ENCODE assay signal across 18 cellular contexts in genomic region chr22:48205790-48206189, GRCh38.
DNase-seq lines count a peak whose midpoint lies in the region; ATAC-seq, FAIRE-seq and TF ChIP-seq lines count a peak whose summit lies in the region.
"Had no signal": no experiment of that assay in that cellular context is flagged by ENCODE, and none has a peak within 500 bp of the region (broad histone marks: within the 10 kb centered on the region; RNA-seq: fewer than 3 reads in every experiment).

No MANE protein-coding gene starts in this region.

- no peaks in the 10 kb centered on the region for H3K36me3 Mint-ChIP-seq in naive thymus-derived CD4-positive, alpha-beta T cell
- H3K36me3 Mint-ChIP-seq: CD8-positive, alpha-beta T cell had no signal

- DNase-seq in colonic mucosa (peak; percentile 9), H1 (ENCODE audit: low read depth in 1 of 2, low spot score in 2 of 2) (peak in 1 of 2 experiments; percentile 11), mucosa of gallbladder (ENCODE audit: low spot score) (peak; percentile 6), vagina (ENCODE audit: extremely low spot score in 2 of 2) (peak; percentile 52 to 56), stomach (no peak)
- no peak for DNase-seq in naive thymus-derived CD4-positive, alpha-beta T cell
- DNase-seq: Calu3; CD8-positive, alpha-beta T cell; DMS79 treated with DMSO at 0.1 percent for 48 hours; GF-D8; H7; HFFc6 had no signal

- H3K4me3 Mint-ChIP-seq in naive thymus-derived CD4-positive, alpha-beta T cell, result no peak overlapping the region
- H3K4me3 Mint-ChIP-seq: B cell; CD8-positive, alpha-beta T cell; GM23338; HFFc6 had no signal

- H3K4me1 ChIP-seq in colonic mucosa (no peaks in the 10 kb centered on the region), H1 (replicated peaks in 1 of 4; ENCODE audit: control insufficient read depth in 3 of 4, insufficient read depth in 4 of 4, low read length in 3 of 4) (no peaks in the 10 kb centered on the region), vagina (no peaks in the 10 kb centered on the region), stomach (no peaks in the 10 kb centered on the region)
- H3K4me1 ChIP-seq in naive thymus-derived CD4-positive, alpha-beta T cell (ENCODE audit: control insufficient read depth in 2 of 2, insufficient read depth in 2 of 2, low read length in 2 of 2), result no peaks in the 10 kb centered on the region
- H3K4me1 ChIP-seq: BLaER1 treated with 17β-estradiol and CSF1 and Interleukin-3, amounts not matched to agents 10 nM and 100 nM had no signal

- POLR2A ChIA-PET in H1 (lab: Charles Lee; ENCODE audit: partially characterized antibody), result no interaction called here
- POLR2A ChIA-PET in naive thymus-derived CD4-positive, alpha-beta T cell (lab: Charles Lee), result no interaction called here

- H3K23ac ChIP-seq in H1 (ENCODE audit: insufficient read length), result no peak overlapping the region

- CTCF ChIA-PET in H1 (lab: Charles Lee; ENCODE audit: partially characterized antibody), result no interaction called here
- CTCF ChIA-PET in naive thymus-derived CD4-positive, alpha-beta T cell (lab: Charles Lee), result no interaction called here

- H3K4me3 ChIP-seq in colonic mucosa (no peak overlapping the region), H1 (ENCODE audit: extremely low read depth in 1 of 4, insufficient read depth in 2 of 4, low read depth in 3 of 4, low read length in 4 of 4) (no peak overlapping the region), vagina (no peak overlapping the region), stomach (no peak overlapping the region)
- no peak overlapping the region for H3K4me3 ChIP-seq in naive thymus-derived CD4-positive, alpha-beta T cell (ENCODE audit: low read length)
- H3K4me3 ChIP-seq: BLaER1 treated with 17β-estradiol and CSF1 and Interleukin-3, amounts not matched to agents 10 nM and 100 nM; GM12878; GM23338 had no signal

- H2BK20ac ChIP-seq in H1 (ENCODE audit: low read length), result no peak overlapping the region

- H3K9me3 ChIP-seq in colonic mucosa (no peaks in the 10 kb centered on the region), H1 (ENCODE audit: insufficient read depth in 2 of 2, low read depth in 1 of 2, low read length in 1 of 2) (no peaks in the 10 kb centered on the region), vagina (no peaks in the 10 kb centered on the region), stomach (peaks cover 0 to 7% (median 6%) of the 10 kb centered on the region in 4 donors)
- H3K9me3 ChIP-seq in naive thymus-derived CD4-positive, alpha-beta T cell (ENCODE audit: control insufficient read depth in 2 of 3, low read length in 3 of 3), result no peaks in the 10 kb centered on the region
- H3K9me3 ChIP-seq: BLaER1 treated with 17β-estradiol and CSF1 and Interleukin-3, amounts not matched to agents 10 nM and 100 nM had no signal

- no peak for TF ChIP-seq RAD21 in H1 (IDR thresholded peaks at IDR 0.05 in 1 of 2, conservative IDR thresholded peaks at IDR 0.05 in 1 of 2; ENCODE audit: low read depth in 2 of 2, low read length in 2 of 2)

- FAIRE-seq in H1 (lab: Jason Lieb, UNC), result no peak
- FAIRE-seq: GM12878 had no signal

- TF ChIP-seq CTCF in colonic mucosa (IDR thresholded peaks at IDR 0.05) (no peak), H1 (IDR thresholded peaks at IDR 0.05; ENCODE audit: control extremely low read depth in 1 of 3, insufficient read depth in 1 of 3, low read depth in 1 of 3, low read length in 3 of 3) (no peak), vagina (IDR thresholded peaks at IDR 0.05) (no peak), stomach (IDR thresholded peaks at IDR 0.05) (no peak)

- no peaks in the 10 kb centered on the region for H3K36me3 ChIP-seq in colonic mucosa
- no peaks in the 10 kb centered on the region for H3K36me3 ChIP-seq in H1 (ENCODE audit: control insufficient read depth in 2 of 4, insufficient read depth in 4 of 4, low read length in 3 of 4)
- no peaks in the 10 kb centered on the region for H3K36me3 ChIP-seq in vagina
- no peaks in the 10 kb centered on the region for H3K36me3 ChIP-seq in naive thymus-derived CD4-positive, alpha-beta T cell (ENCODE audit: control insufficient read depth in 2 of 3, insufficient read depth in 3 of 3, low read length in 3 of 3)
- no peaks in the 10 kb centered on the region for H3K36me3 ChIP-seq in stomach
- H3K36me3 ChIP-seq: BLaER1 treated with 17β-estradiol and CSF1 and Interleukin-3, amounts not matched to agents 10 nM and 100 nM had no signal

- H3K56ac ChIP-seq in H1 (replicated peaks; ENCODE audit: insufficient read length, low read depth, low read length), result no peak overlapping the region

- no peak overlapping the region for H3K9ac ChIP-seq in colonic mucosa (ENCODE audit: low read depth in 2 of 2, low read length in 2 of 2)
- H3K9ac ChIP-seq in H1 (replicated peaks in 1 of 4; ENCODE audit: extremely low read depth in 1 of 4, low read depth in 3 of 4, low read length in 3 of 4), result no peak overlapping the region
- H3K9ac ChIP-seq: BLaER1 treated with 17β-estradiol and CSF1 and Interleukin-3, amounts not matched to agents 10 nM and 100 nM had no signal

- no peaks in the 10 kb centered on the region for H3K79me2 ChIP-seq in H1 (ENCODE audit: control insufficient read depth in 1 of 2, insufficient read depth in 2 of 2, low read length in 2 of 2)

- peaks cover 0 to 56% (median 13%) of the 10 kb centered on the region in 5 donors for H3K27me3 Mint-ChIP-seq in naive thymus-derived CD4-positive, alpha-beta T cell

- ATAC-seq in naive thymus-derived CD4-positive, alpha-beta T cell, result no peak
- ATAC-seq: CD8-positive, alpha-beta T cell; GM12878; GM23338; HCT116 had no signal

- TF ChIP-seq POLR2A in H1 (IDR thresholded peaks at IDR 0.05; ENCODE audit: control extremely low read depth in 1 of 2, low read depth in 2 of 2, low read length in 2 of 2) (no peak), vagina (IDR thresholded peaks at IDR 0.05) (no peak), stomach (IDR thresholded peaks at IDR 0.05) (no peak)

- no peaks in the 10 kb centered on the region for H3K4me1 Mint-ChIP-seq in naive thymus-derived CD4-positive, alpha-beta T cell
- H3K4me1 Mint-ChIP-seq: B cell had no signal

- H3K27ac ChIP-seq in colonic mucosa (no peak overlapping the region), H1 (ENCODE audit: low read depth, low read length) (no peak overlapping the region), vagina (no peak overlapping the region), stomach (no peak overlapping the region)
- no peak overlapping the region for H3K27ac ChIP-seq in naive thymus-derived CD4-positive, alpha-beta T cell (ENCODE audit: low read depth, low read length)
- H3K27ac ChIP-seq: BLaER1 treated with 17β-estradiol and CSF1 and Interleukin-3, amounts not matched to agents 10 nM and 100 nM; HL-60 had no signal

- intact Hi-C loops in colonic mucosa (cut with DNase I) (no loop called here), vagina (cut with DNase I) (no loop called here), stomach (cut with DNase I; ENCODE audit: low total_unique reads) (no loop called here)
- intact Hi-C loops in naive thymus-derived CD4-positive, alpha-beta T cell (cut with micrococcal nuclease), result no loop called here

- no peak overlapping the region for H2BK5ac ChIP-seq in H1 (ENCODE audit: low read depth, low read length)

- H3K4ac ChIP-seq in H1 (replicated peaks; ENCODE audit: insufficient read length, low read depth, low read length), result no peak overlapping the region

- H3K27me3 ChIP-seq in colonic mucosa (no peaks in the 10 kb centered on the region), H1 (replicated peaks in 1 of 4; ENCODE audit: control insufficient read depth in 3 of 4, extremely low read depth in 1 of 4, insufficient read depth in 3 of 4, low read length in 3 of 4) (no peaks in the 10 kb centered on the region), vagina (no peaks in the 10 kb centered on the region), stomach (peaks cover 0 to 34% (median 0%) of the 10 kb centered on the region in 3 donors)
- no peaks in the 10 kb centered on the region for H3K27me3 ChIP-seq in naive thymus-derived CD4-positive, alpha-beta T cell (ENCODE audit: control insufficient read depth in 2 of 2, insufficient read depth in 2 of 2, low read length in 2 of 2)
- H3K27me3 ChIP-seq: BLaER1 treated with 17β-estradiol and CSF1 and Interleukin-3, amounts not matched to agents 10 nM and 100 nM had no signal

- H3K23me2 ChIP-seq in H1 (ENCODE audit: low read depth, low read length), result peaks cover 2% of the 10 kb centered on the region; the same call in 1 of the 2 replicates

- H3K4me2 ChIP-seq in H1 (ENCODE audit: insufficient read depth in 1 of 2, low read depth in 2 of 2, low read length in 2 of 2), result no peak overlapping the region
- H3K4me2 ChIP-seq: BLaER1 treated with 17β-estradiol and CSF1 and Interleukin-3, amounts not matched to agents 10 nM and 100 nM; GM23338 had no signal

- no peak overlapping the region for H2BK12ac ChIP-seq in H1 (ENCODE audit: low read depth, low read length)

- no peak overlapping the region for H3K18ac ChIP-seq in H1 (ENCODE audit: extremely low read depth, low read length)

- no peak overlapping the region for H2BK15ac ChIP-seq in H1 (ENCODE audit: low read length)

- no peak for TF ChIP-seq EP300 in H1 (IDR thresholded peaks at IDR 0.05; ENCODE audit: borderline replicate concordance in 1 of 2, low read depth in 2 of 2, low read length in 2 of 2)
- TF ChIP-seq EP300 in stomach (IDR thresholded peaks at IDR 0.05), result no peak

- peak overlapping the region; percentile 61 for H3K14ac ChIP-seq in H1 (ENCODE audit: insufficient read length)

- H2AK5ac ChIP-seq in H1 (ENCODE audit: low read depth, low read length), result no peak overlapping the region

- no peak overlapping the region for H4K91ac ChIP-seq in H1 (replicated peaks; ENCODE audit: insufficient read length, low read length)

- no peaks in the 10 kb centered on the region for H3K79me1 ChIP-seq in H1 (ENCODE audit: low read depth, low read length)

- H3K9me3 Mint-ChIP-seq in naive thymus-derived CD4-positive, alpha-beta T cell, result peaks cover 0 to 8% (median 0%) of the 10 kb centered on the region in 11 donors
- H3K9me3 Mint-ChIP-seq: CD8-positive, alpha-beta T cell had no signal

- WGBS in H1 (ENCODE audit: extremely low coverage in 1 of 2, insufficient coverage in 1 of 2, insufficient read length in 1 of 2, insufficient replicate concordance in 2 of 2, low coverage in 1 of 2, low lambda C conversion rate in 2 of 2, missing lambda C conversion rate in 1 of 2), 2 experiments, result 82% methylated on average over 3 of the region's 3 CpGs; no CpG with 5 or more reads in 1 of the 2 experiments
- 67 to 89% (median 80%) methylated on average over 3 of the region's 3 CpGs for WGBS in stomach, 5 donors

- no peak overlapping the region for H3K27ac Mint-ChIP-seq in naive thymus-derived CD4-positive, alpha-beta T cell
- H3K27ac Mint-ChIP-seq: B cell; CD8-positive, alpha-beta T cell; GM23338; HFFc6 had no signal

- no peaks in the 10 kb centered on the region for H4K20me1 ChIP-seq in H1 (replicated peaks in 1 of 2; ENCODE audit: control insufficient read depth in 1 of 2, insufficient read depth in 2 of 2, low read length in 2 of 2)
- H4K20me1 ChIP-seq: BLaER1 treated with 17β-estradiol and CSF1 and Interleukin-3, amounts not matched to agents 10 nM and 100 nM had no signal

- no peak overlapping the region for H4K5ac ChIP-seq in H1 (ENCODE audit: insufficient read length, low read depth, low read length)

- H2AFZ ChIP-seq in H1 (ENCODE audit: low read length), result no peak overlapping the region
- H2AFZ ChIP-seq: GM23338 had no signal

- peak overlapping the region; percentile 54 for H2BK120ac ChIP-seq in H1 (replicated peaks; ENCODE audit: low read depth, low read length)

- peak overlapping the region; percentile 77; the same call in 1 of the 2 replicates for H4K8ac ChIP-seq in H1 (ENCODE audit: extremely low read depth, insufficient read depth, low read length)

Comparison
In these comparisons a context has a peak if more than half of its experiments do, and no peak if none do; other contexts are left out.
1. DNase-seq: peak in colonic mucosa (single experiment), mucosa of gallbladder (single experiment) and vagina (2 of 2); none in naive thymus-derived CD4-positive, alpha-beta T cell (0 of 9) and stomach (single experiment).